Comparison of ENCODE assay signal across 18 cellular contexts in the genomic region with DNA sequence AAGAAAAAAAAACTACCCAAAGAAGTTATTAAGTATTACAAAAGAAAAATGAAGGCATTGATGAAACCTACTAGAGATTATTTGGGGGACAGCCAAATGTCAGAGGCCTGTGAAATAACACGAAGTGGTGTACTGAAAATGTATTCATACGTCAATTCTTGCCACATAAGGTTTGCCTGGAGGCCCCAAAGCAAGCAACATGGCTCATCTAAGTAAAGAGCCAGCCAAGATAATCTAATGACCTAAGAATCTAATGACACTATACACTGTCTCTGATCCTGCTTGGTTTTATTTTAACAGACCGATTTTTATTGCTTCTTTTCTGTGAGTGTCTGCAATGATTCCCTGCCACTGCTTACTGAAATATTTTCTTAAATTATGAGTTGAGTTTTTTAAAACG. TPM values are rescaled to one million over a fixed set of nuclear protein-coding genes. Genes with fewer than 3 reads are reported as not detected.
DNase-seq lines count a peak whose midpoint lies in the region; ATAC-seq and TF ChIP-seq lines count a peak whose summit lies in the region.
"Had no signal": no experiment of that assay in that cellular context is flagged by ENCODE, and none has a peak within 500 bp of the region (broad histone marks: within the 10 kb centered on the region; RNA-seq: fewer than 3 reads in every experiment).

No MANE protein-coding gene starts in this region.

- peaks cover 19% of the 10 kb centered on the region for H3K27me3 Mint-ChIP-seq in CD4-positive, alpha-beta T cell

- H3K9me3 ChIP-seq in HEK293 (ENCODE audit: control insufficient read depth, insufficient read depth, low read depth, low read length) (no peaks in the 10 kb centered on the region), right cardiac atrium (ENCODE audit: control insufficient read depth, low read length) (no peaks in the 10 kb centered on the region)
- no peaks in the 10 kb centered on the region for H3K9me3 ChIP-seq in CD4-positive, alpha-beta T cell (ENCODE audit: control insufficient read depth, low read length)
- H3K9me3 ChIP-seq: prostate gland had no signal

- H3K4me3 Mint-ChIP-seq in CD4-positive, alpha-beta T cell, result no peak overlapping the region
- H3K4me3 Mint-ChIP-seq: activated CD8-positive, alpha-beta memory T cell treated with anti-CD3 and anti-CD28 coated beads, Interleukin-2, amount 10 ng/mL, durations not matched to agents 7 days and 5 days; stimulated activated effector memory CD8-positive, alpha-beta T cell treated with anti-CD3 and anti-CD28 coated beads, Interleukin-12 subunit alpha, Interleukin-12 subunit beta, amount 100 ng/mL, for 72 hours had no signal

- no peaks in the 10 kb centered on the region for H3K27me3 ChIP-seq in right cardiac atrium (ENCODE audit: control insufficient read depth, insufficient read depth)
- H3K27me3 ChIP-seq in CD4-positive, alpha-beta T cell (ENCODE audit: control insufficient read depth, insufficient read depth, low read length), result peaks cover 4% of the 10 kb centered on the region

- no peaks in the 10 kb centered on the region for H3K9me3 Mint-ChIP-seq in CD4-positive, alpha-beta T cell
- H3K9me3 Mint-ChIP-seq: stimulated activated effector memory CD8-positive, alpha-beta T cell treated with anti-CD3 and anti-CD28 coated beads, Interleukin-12 subunit alpha, Interleukin-12 subunit beta, amount 100 ng/mL, for 72 hours had no signal

- H3K27ac ChIP-seq in HEK293 (ENCODE audit: extremely low read depth, low read depth, low read length) (no peak overlapping the region), coronary artery (peak overlapping the region; percentile 28 to 40), right cardiac atrium (ENCODE audit: low read length) (no peak overlapping the region)
- H3K27ac ChIP-seq in CD4-positive, alpha-beta T cell (ENCODE audit: low read depth, low read length), result no peak overlapping the region
- H3K27ac ChIP-seq: prostate gland had no signal

- ATAC-seq in right cardiac atrium (peak; percentile 82 to 89), HG02642 (IDR thresholded peaks at IDR 0.05; ENCODE audit: poor library complexity, unreplicated experiment) (no peak)
- no peak for ATAC-seq in CD4-positive, alpha-beta T cell (ENCODE audit: poor library complexity)
- ATAC-seq: activated CD8-positive, alpha-beta memory T cell treated with anti-CD3 and anti-CD28 coated beads, Interleukin-2, amount 10 ng/mL, durations not matched to agents 7 days and 5 days; stimulated activated effector memory CD8-positive, alpha-beta T cell treated with anti-CD3 and anti-CD28 coated beads, Interleukin-12 subunit alpha, Interleukin-12 subunit beta, amount 100 ng/mL, for 72 hours had no signal

- intact Hi-C loops in right cardiac atrium (cut with DNase I), result no loop called here
- intact Hi-C loops in CD4-positive, alpha-beta T cell (cut with DNase I, micrococcal nuclease), result no loop called here

- POLR2A ChIA-PET in HEK293 (lab: Yijun Ruan, JAX), result no interaction called here
- POLR2A ChIA-PET in CD4-positive, alpha-beta T cell (lab: Charles Lee), result no interaction called here

- no peaks in the 10 kb centered on the region for H3K36me3 ChIP-seq in HEK293 (ENCODE audit: control insufficient read depth in 2 of 2, insufficient read depth in 1 of 2, low read length in 2 of 2)
- H3K36me3 ChIP-seq: prostate gland had no signal

- TF ChIP-seq CTCF in HEK293 (tag by site-specific recombination; IDR thresholded peaks at IDR 0.05), result no peak
- TF ChIP-seq CTCF in coronary artery (IDR thresholded peaks at IDR 0.05), result no peak
- no peak for TF ChIP-seq CTCF in CD4-positive, alpha-beta T cell (IDR thresholded peaks at IDR 0.05)

- H3K36me3 Mint-ChIP-seq in CD4-positive, alpha-beta T cell (ENCODE audit: low read depth), result no peaks in the 10 kb centered on the region
- H3K36me3 Mint-ChIP-seq: activated CD8-positive, alpha-beta memory T cell treated with anti-CD3 and anti-CD28 coated beads, Interleukin-2, amount 10 ng/mL, durations not matched to agents 7 days and 5 days; stimulated activated effector memory CD8-positive, alpha-beta T cell treated with anti-CD3 and anti-CD28 coated beads, Interleukin-12 subunit alpha, Interleukin-12 subunit beta, amount 100 ng/mL, for 72 hours had no signal

- DNase-seq in coronary artery (ENCODE audit: low spot score) (no peak), right cardiac atrium (peak in 1 of 3 donors; percentile 30), stromal cell of bone marrow (ENCODE audit: low read depth) (peak; percentile 67), NCI-H1092 treated with DMSO at 0.1 percent for 48 hours (lab: John Stamatoyannopoulos, UW) (no peak)
- DNase-seq in CD4-positive, alpha-beta T cell, result no peak
- no peak for DNase-seq in central memory CD4-positive, alpha-beta T cell
- DNase-seq: activated CD8-positive, alpha-beta memory T cell treated with anti-CD3 and anti-CD28 coated beads, Interleukin-2, amount 10 ng/mL, durations not matched to agents 7 days and 5 days; activated naive CD4-positive, alpha-beta T cell treated with Interleukin-2 at 50 U/mL for 16 hours; cerebellar nuclear complex; erythroblast; Kasumi-1; NCI-H2081 treated with DMSO at 0.1 percent for 48 hours; NK-92 treated with Interleukin-12 subunit alpha and Interleukin-12 subunit beta, amount 100 ng/mL, for 24 hours; stimulated activated CD4-positive, alpha-beta T cell treated with anti-CD3 and anti-CD28 coated beads, Interleukin-4, amount 100 ng/mL, for 1 hour had no signal

- H3K4me3 ChIP-seq in HEK293 (ENCODE audit: low read depth, low read length), result no peak overlapping the region
- H3K4me3 ChIP-seq in coronary artery, result no peak overlapping the region
- no peak overlapping the region for H3K4me3 ChIP-seq in right cardiac atrium (ENCODE audit: low read length)
- H3K4me3 ChIP-seq: prostate gland had no signal

- CTCF ChIA-PET in HEK293 (lab: Yijun Ruan, JAX), result interaction anchor here (0.9 kb wide), 1 partner anchor 96 kb away, joined by 3 read pairs; no protein-coding TSS in a partner anchor
- CTCF ChIA-PET in CD4-positive, alpha-beta T cell (lab: Charles Lee), result interaction anchor here (1.0 kb wide), 1 partner anchor 9 kb away, joined by 3 read pairs; no protein-coding TSS in a partner anchor

- WGBS in right cardiac atrium, result 51% methylated on average over 4 of the region's 4 CpGs

- peaks cover 6% of the 10 kb centered on the region; the same call in 1 of the 2 replicates for H3K4me1 ChIP-seq in HEK293 (ENCODE audit: control insufficient read depth, insufficient read depth, low read length)
- peaks cover 10% of the 10 kb centered on the region for H3K4me1 ChIP-seq in right cardiac atrium (ENCODE audit: control insufficient read depth, insufficient read depth, low read length)
- H3K4me1 ChIP-seq: prostate gland had no signal

- H3K27ac Mint-ChIP-seq in CD4-positive, alpha-beta T cell, result no peak overlapping the region
- H3K27ac Mint-ChIP-seq: activated CD8-positive, alpha-beta memory T cell treated with anti-CD3 and anti-CD28 coated beads, Interleukin-2, amount 10 ng/mL, durations not matched to agents 7 days and 5 days; stimulated activated effector memory CD8-positive, alpha-beta T cell treated with anti-CD3 and anti-CD28 coated beads, Interleukin-12 subunit alpha, Interleukin-12 subunit beta, amount 100 ng/mL, for 72 hours had no signal

- H3K4me1 Mint-ChIP-seq in CD4-positive, alpha-beta T cell (ENCODE audit: low read depth), result no peaks in the 10 kb centered on the region
- H3K4me1 Mint-ChIP-seq: activated CD8-positive, alpha-beta memory T cell treated with anti-CD3 and anti-CD28 coated beads, Interleukin-2, amount 10 ng/mL, durations not matched to agents 7 days and 5 days; stimulated activated effector memory CD8-positive, alpha-beta T cell treated with anti-CD3 and anti-CD28 coated beads, Interleukin-12 subunit alpha, Interleukin-12 subunit beta, amount 100 ng/mL, for 72 hours had no signal

TF ChIP-seq in HEK293, 187 proteins besides CTCF, POLR2A, EP300 and RAD21:
- no peak for TF ChIP-seq ZBTB17 (tag by site-specific recombination; IDR thresholded peaks at IDR 0.05)
- TF ChIP-seq ZNF394 (tag by site-specific recombination; IDR thresholded peaks at IDR 0.05; ENCODE audit: borderline replicate concordance), result no peak
- peak; percentile 10; the same call in 1 of the 2 replicates for TF ChIP-seq ZNF335 (tag by site-specific recombination; conservative IDR thresholded peaks at IDR 0.05)
- no peak for TF ChIP-seq ZNF830 (tag by site-specific recombination; IDR thresholded peaks at IDR 0.05; ENCODE audit: low read depth)
TF ChIP-seq in HEK293: peak in this region for 1.

RNA-seq across cellular contexts. Expression of gene FILIP1, which starts 34.7 kb away (rescaled TPM):
- total RNA-seq in right cardiac atrium, result 100 to 1,000 TPM; 110 to 131 (median 118) TPM
- polyA plus RNA-seq in right cardiac atrium, result 39.1 TPM
- under 1 TPM in 1 of 2 experiments, not detected in 1; 0.06 TPM for total RNA-seq in CD4-positive, alpha-beta T cell
- total RNA-seq: activated CD8-positive, alpha-beta memory T cell treated with anti-CD3 and anti-CD28 coated beads, Interleukin-2, amount 10 ng/mL, durations not matched to agents 7 days and 5 days had no signal

Comparison
In these comparisons a context has a peak if more than half of its experiments do, and no peak if none do; other contexts are left out.
1. H3K27ac ChIP-seq: peak in coronary artery (2 of 2); none in HEK293 (single experiment), right cardiac atrium (single experiment) and CD4-positive, alpha-beta T cell (single experiment).
2. ATAC-seq: peak in right cardiac atrium (2 of 2); none in HG02642 (single experiment) and CD4-positive, alpha-beta T cell (single experiment).
3. RNA of gene FILIP1, which starts 34.7 kb away (total RNA-seq): 110 to 131 TPM in right cardiac atrium; 0.06 TPM in CD4-positive, alpha-beta T cell; every median in the first group is over 100 times any median in the second.